In the genomic region with DNA sequence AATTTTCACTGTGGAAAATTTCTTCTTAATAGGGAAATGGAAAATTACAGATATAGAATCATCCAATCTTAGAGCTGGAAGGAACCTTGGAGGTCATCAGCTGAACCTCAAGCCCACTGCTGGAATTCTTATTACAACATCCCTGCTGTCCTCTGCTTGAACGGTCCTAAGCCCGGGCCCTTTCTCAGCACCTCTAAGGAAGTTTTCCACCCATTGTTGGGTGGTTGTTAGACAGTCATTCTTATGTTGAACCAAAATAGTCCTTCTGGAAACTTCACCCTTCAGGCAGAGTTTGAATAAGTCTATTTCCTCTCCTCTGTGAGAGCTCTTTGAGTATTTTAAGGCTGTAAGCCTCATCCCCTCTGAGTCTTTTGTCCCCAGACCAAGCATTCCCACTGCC, we compare ENCODE assay signal across 22 cellular contexts.
"Had no signal": no experiment of that assay in that cellular context is flagged by ENCODE, and none has a peak within 500 bp of the region (broad histone marks: within the 10 kb centered on the region; RNA-seq: fewer than 3 reads in every experiment).

No MANE protein-coding gene starts in this region.

- H3K27me3 Mint-ChIP-seq: naive thymus-derived CD4-positive, alpha-beta T cell; stimulated activated naive CD8-positive, alpha-beta T cell treated with anti-CD3 and anti-CD28 coated beads, Interleukin-15, amount 100 ng/mL, for 72 hours had no signal

- H3K9me3 ChIP-seq: psoas muscle, tibial artery had no signal

- H3K36me3 ChIP-seq: cardiac muscle cell, lower lobe of right lung, tibial artery had no signal

- H3K4me3 Mint-ChIP-seq: activated naive CD8-positive, alpha-beta T cell treated with anti-CD3 and anti-CD28 coated beads, Interleukin-2, amount 10 ng/mL, durations not matched to agents 7 days and 5 days; dendritic cell treated with granulocyte-macrophage colony-stimulating factor and Interleukin-4, amounts not matched to agents 40 ng/mL and 50 ng/mL, for 4 days; naive thymus-derived CD4-positive, alpha-beta T cell; stimulated activated effector memory CD8-positive, alpha-beta T cell treated with anti-CD3 and anti-CD28 coated beads, Interleukin-12 subunit alpha, Interleukin-12 subunit beta, amount 100 ng/mL, for 72 hours; stimulated activated naive CD8-positive, alpha-beta T cell treated with anti-CD3 and anti-CD28 coated beads, Interleukin-15, amount 100 ng/mL, for 72 hours; T-helper 1 cell treated with Interleukin-12 subunit alpha and Interleukin-12 subunit beta and Interleukin-4 antibody, amounts not matched to agents 30 μg/mL and 1 μg/mL, for 36 hours; WTC11 had no signal

- H3K9me3 Mint-ChIP-seq: stimulated activated naive CD8-positive, alpha-beta T cell treated with anti-CD3 and anti-CD28 coated beads, Interleukin-15, amount 100 ng/mL, for 72 hours had no signal

- H3K4me1 ChIP-seq: psoas muscle, tibial artery had no signal

- H3K27ac Mint-ChIP-seq: activated naive CD8-positive, alpha-beta T cell treated with anti-CD3 and anti-CD28 coated beads, Interleukin-2, amount 10 ng/mL, durations not matched to agents 7 days and 5 days; dendritic cell treated with granulocyte-macrophage colony-stimulating factor and Interleukin-4, amounts not matched to agents 40 ng/mL and 50 ng/mL, for 4 days; stimulated activated effector memory CD8-positive, alpha-beta T cell treated with anti-CD3 and anti-CD28 coated beads, Interleukin-12 subunit alpha, Interleukin-12 subunit beta, amount 100 ng/mL, for 72 hours; stimulated activated naive CD8-positive, alpha-beta T cell treated with anti-CD3 and anti-CD28 coated beads, Interleukin-15, amount 100 ng/mL, for 72 hours; T-helper 1 cell treated with Interleukin-12 subunit alpha and Interleukin-12 subunit beta and Interleukin-4 antibody, amounts not matched to agents 30 μg/mL and 1 μg/mL, for 36 hours; WTC11 had no signal

- H3K27me3 ChIP-seq: cardiac muscle cell, tibial artery had no signal

- ATAC-seq: lower lobe of right lung; naive thymus-derived CD4-positive, alpha-beta T cell; psoas muscle; stimulated activated effector memory CD8-positive, alpha-beta T cell treated with anti-CD3 and anti-CD28 coated beads, Interleukin-12 subunit alpha, Interleukin-12 subunit beta, amount 100 ng/mL, for 72 hours; stimulated activated naive CD8-positive, alpha-beta T cell treated with anti-CD3 and anti-CD28 coated beads, Interleukin-15, amount 100 ng/mL, for 72 hours; WTC11 had no signal

- H3K36me3 Mint-ChIP-seq: activated naive CD8-positive, alpha-beta T cell treated with anti-CD3 and anti-CD28 coated beads, Interleukin-2, amount 10 ng/mL, durations not matched to agents 7 days and 5 days; WTC11 had no signal

- DNase-seq: activated naive CD4-positive, alpha-beta T cell; activated naive CD8-positive, alpha-beta T cell treated with anti-CD3 and anti-CD28 coated beads, Interleukin-2, amount 10 ng/mL, durations not matched to agents 7 days and 5 days; activated T-cell treated with anti-CD3 and anti-CD28 coated beads, Interleukin-2, amount 50 U/mL, for 1 hour; amygdala; effector CD4-positive, alpha-beta T cell; foreskin fibroblast; hippocampal formation; left cardiac atrium; lower lobe of right lung; naive thymus-derived CD4-positive, alpha-beta T cell; psoas muscle; right cardiac atrium; small intestine; stimulated activated CD4-positive, alpha-beta T cell treated with anti-CD3 and anti-CD28 coated beads, Interleukin-2, amount 100 ng/mL, for 24 hours; stimulated activated naive CD8-positive, alpha-beta T cell treated with anti-CD3 and anti-CD28 coated beads, Interleukin-15, amount 100 ng/mL, for 72 hours; T1000 had no signal

- H3K4me3 ChIP-seq: cardiac muscle cell, lower lobe of right lung, psoas muscle, tibial artery had no signal

- H3K27ac ChIP-seq: cardiac muscle cell, lower lobe of right lung, psoas muscle, tibial artery had no signal
